Comparison of ENCODE assay signal across 9 cellular contexts in genomic region chr6:30912746-30913520, GRCh38. TPM values are rescaled to one million over a fixed set of nuclear protein-coding genes. Genes with fewer than 3 reads are reported as not detected.
DNase-seq lines count a peak whose midpoint lies in the region; ATAC-seq and TF ChIP-seq lines count a peak whose summit lies in the region.
"Had no signal": no experiment of that assay in that cellular context is flagged by ENCODE, and none has a peak within 500 bp of the region (broad histone marks: within the 10 kb centered on the region; RNA-seq: fewer than 3 reads in every experiment).

No MANE protein-coding gene starts in this region.

- no peak for ATAC-seq in stimulated activated naive CD8-positive, alpha-beta T cell treated with anti-CD3 and anti-CD28 coated beads, Interleukin-15, Interleukin-2, amounts not matched to agents 100 U/mL and 50 U/mL, for 24 hours
- ATAC-seq in natural killer cell treated with Interleukin-12 subunit alpha and Interleukin-12 subunit beta and Interleukin-15 and Interleukin-18, amount 100 ng/mL, for 72 hours: no peak

- H3K27ac ChIP-seq in coronary artery: peak overlapping the region; percentile 73 to 91

- H3K27me3 ChIP-seq in BE2C: no peaks in the 10 kb centered on the region

- peaks cover 3% of the 10 kb centered on the region; the same call in 1 of the 2 replicates for H3K4me1 ChIP-seq in BE2C

- H3K36me3 Mint-ChIP-seq in stimulated activated naive CD8-positive, alpha-beta T cell treated with anti-CD3 and anti-CD28 coated beads, Interleukin-15, Interleukin-2, amounts not matched to agents 100 ng/mL and 50 ng/mL, for 24 hours (ENCODE audit: low read depth): peaks cover 67% of the 10 kb centered on the region
- peaks cover 12% of the 10 kb centered on the region for H3K36me3 Mint-ChIP-seq in natural killer cell treated with Interleukin-12 subunit alpha and Interleukin-12 subunit beta and Interleukin-15 and Interleukin-18, amount 100 ng/mL, for 72 hours

- no peaks in the 10 kb centered on the region for H3K9me3 ChIP-seq in BE2C

- H3K27ac Mint-ChIP-seq in stimulated activated naive CD8-positive, alpha-beta T cell treated with anti-CD3 and anti-CD28 coated beads, Interleukin-15, Interleukin-2, amounts not matched to agents 100 ng/mL and 50 ng/mL, for 24 hours: no peak overlapping the region
- peak overlapping the region; percentile 24 to 31 for H3K27ac Mint-ChIP-seq in natural killer cell treated with Interleukin-12 subunit alpha and Interleukin-12 subunit beta and Interleukin-15 and Interleukin-18, amount 100 ng/mL, for 72 hours

- no peak overlapping the region for H3K4me3 ChIP-seq in coronary artery
- H3K4me3 ChIP-seq in BE2C (ENCODE audit: low read depth, low read length): no peak overlapping the region

- no peaks in the 10 kb centered on the region for H3K27me3 Mint-ChIP-seq in stimulated activated naive CD8-positive, alpha-beta T cell treated with anti-CD3 and anti-CD28 coated beads, Interleukin-15, Interleukin-2, amounts not matched to agents 100 ng/mL and 50 ng/mL, for 24 hours
- no peaks in the 10 kb centered on the region for H3K27me3 Mint-ChIP-seq in natural killer cell treated with Interleukin-12 subunit alpha and Interleukin-12 subunit beta and Interleukin-15 and Interleukin-18, amount 100 ng/mL, for 72 hours

- H3K4me3 Mint-ChIP-seq in stimulated activated naive CD8-positive, alpha-beta T cell treated with anti-CD3 and anti-CD28 coated beads, Interleukin-15, Interleukin-2, amounts not matched to agents 100 ng/mL and 50 ng/mL, for 24 hours: peak overlapping the region; percentile 93
- H3K4me3 Mint-ChIP-seq in natural killer cell treated with Interleukin-12 subunit alpha and Interleukin-12 subunit beta and Interleukin-15 and Interleukin-18, amount 100 ng/mL, for 72 hours: peak overlapping the region; percentile 94

- peaks cover 7% of the 10 kb centered on the region for H3K36me3 ChIP-seq in BE2C

- peaks cover 51% of the 10 kb centered on the region for H3K4me1 Mint-ChIP-seq in stimulated activated naive CD8-positive, alpha-beta T cell treated with anti-CD3 and anti-CD28 coated beads, Interleukin-15, Interleukin-2, amounts not matched to agents 100 ng/mL and 50 ng/mL, for 24 hours (ENCODE audit: low read depth)
- H3K4me1 Mint-ChIP-seq in natural killer cell treated with Interleukin-12 subunit alpha and Interleukin-12 subunit beta and Interleukin-15 and Interleukin-18, amount 100 ng/mL, for 72 hours (ENCODE audit: low read depth in 2 of 2): peaks cover 45 to 48% of the 10 kb centered on the region in 2 donors

- DNase-seq in stimulated activated naive CD8-positive, alpha-beta T cell treated with anti-CD3 and anti-CD28 coated beads, Interleukin-15, Interleukin-2, amounts not matched to agents 100 U/mL and 50 U/mL, for 24 hours: no peak
- DNase-seq in coronary artery (ENCODE audit: low spot score) (no peak), hippocampal formation (lab: John Stamatoyannopoulos, UW) (no peak), BE2C (no peak), mesenteric fat pad (ENCODE audit: low spot score) (no peak), KBM-7 (no peak)
- DNase-seq in natural killer cell treated with Interleukin-12 subunit alpha and Interleukin-12 subunit beta and Interleukin-15 and Interleukin-18, amount 100 ng/mL, for 72 hours (ENCODE audit: low spot score): no peak

- in situ Hi-C loops in KBM-7 (cut with MboI; ENCODE audit: low pct_unique_long_range_greater_than_20kb, low sequenced_read_pairs): no loop called here

- H3K9me3 Mint-ChIP-seq in stimulated activated naive CD8-positive, alpha-beta T cell treated with anti-CD3 and anti-CD28 coated beads, Interleukin-15, Interleukin-2, amounts not matched to agents 100 ng/mL and 50 ng/mL, for 24 hours: no peaks in the 10 kb centered on the region
- H3K9me3 Mint-ChIP-seq in natural killer cell treated with Interleukin-12 subunit alpha and Interleukin-12 subunit beta and Interleukin-15 and Interleukin-18, amount 100 ng/mL, for 72 hours: no peaks in the 10 kb centered on the region

- TF ChIP-seq CTCF in coronary artery (IDR thresholded peaks at IDR 0.05) (no peak), BE2C (IDR thresholded peaks at IDR 0.05; ENCODE audit: low read depth, low read length) (no peak)

RNA-seq across cellular contexts. Expression of gene VARS2, which starts 1.1 kb away (rescaled TPM):
- total RNA-seq in natural killer cell treated with Interleukin-12 subunit alpha and Interleukin-12 subunit beta and Interleukin-15 and Interleukin-18, amount 100 ng/mL, for 72 hours: 10 to 100 TPM; 47.2 to 90.5 TPM
- polyA plus RNA-seq in BE2C (2012; ENCODE audit: insufficient read depth, insufficient read length, low read depth): 54.7 TPM
- total RNA-seq in mesenteric fat pad: 23.5 TPM

RNA-seq across cellular contexts. Expression of gene GTF2H4, which starts 4.9 kb away (rescaled TPM):
- total RNA-seq in natural killer cell treated with Interleukin-12 subunit alpha and Interleukin-12 subunit beta and Interleukin-15 and Interleukin-18, amount 100 ng/mL, for 72 hours: 10 to 100 TPM; 29.4 to 49.5 TPM
- polyA plus RNA-seq in BE2C (2012; ENCODE audit: insufficient read depth, insufficient read length, low read depth): 39.4 TPM
- total RNA-seq in mesenteric fat pad: 44.4 TPM

RNA-seq across cellular contexts. Expression of gene SFTA2, which starts 19.0 kb away (rescaled TPM):
- total RNA-seq in natural killer cell treated with Interleukin-12 subunit alpha and Interleukin-12 subunit beta and Interleukin-15 and Interleukin-18, amount 100 ng/mL, for 72 hours: not detected
- not detected for polyA plus RNA-seq in BE2C (2012; ENCODE audit: insufficient read depth, insufficient read length, low read depth)
- not detected for total RNA-seq in mesenteric fat pad

RNA-seq across cellular contexts. Expression of gene MUCL3, which starts 27.8 kb away (rescaled TPM):
- total RNA-seq in natural killer cell treated with Interleukin-12 subunit alpha and Interleukin-12 subunit beta and Interleukin-15 and Interleukin-18, amount 100 ng/mL, for 72 hours: not detected
- not detected for polyA plus RNA-seq in BE2C (2012; ENCODE audit: insufficient read depth, insufficient read length, low read depth)
- total RNA-seq in mesenteric fat pad: not detected
- total RNA-seq: lower leg skin had no signal

RNA-seq across cellular contexts. Expression of gene DDR1, which starts 28.6 kb away (rescaled TPM):
- 1 to 10 TPM; 2.9 to 7.4 TPM for total RNA-seq in natural killer cell treated with Interleukin-12 subunit alpha and Interleukin-12 subunit beta and Interleukin-15 and Interleukin-18, amount 100 ng/mL, for 72 hours
- 21.4 TPM for polyA plus RNA-seq in BE2C (2012; ENCODE audit: insufficient read depth, insufficient read length, low read depth)
- 82.1 TPM for total RNA-seq in mesenteric fat pad
